ENCODE assay signal across 12 cellular contexts in the genomic region with DNA sequence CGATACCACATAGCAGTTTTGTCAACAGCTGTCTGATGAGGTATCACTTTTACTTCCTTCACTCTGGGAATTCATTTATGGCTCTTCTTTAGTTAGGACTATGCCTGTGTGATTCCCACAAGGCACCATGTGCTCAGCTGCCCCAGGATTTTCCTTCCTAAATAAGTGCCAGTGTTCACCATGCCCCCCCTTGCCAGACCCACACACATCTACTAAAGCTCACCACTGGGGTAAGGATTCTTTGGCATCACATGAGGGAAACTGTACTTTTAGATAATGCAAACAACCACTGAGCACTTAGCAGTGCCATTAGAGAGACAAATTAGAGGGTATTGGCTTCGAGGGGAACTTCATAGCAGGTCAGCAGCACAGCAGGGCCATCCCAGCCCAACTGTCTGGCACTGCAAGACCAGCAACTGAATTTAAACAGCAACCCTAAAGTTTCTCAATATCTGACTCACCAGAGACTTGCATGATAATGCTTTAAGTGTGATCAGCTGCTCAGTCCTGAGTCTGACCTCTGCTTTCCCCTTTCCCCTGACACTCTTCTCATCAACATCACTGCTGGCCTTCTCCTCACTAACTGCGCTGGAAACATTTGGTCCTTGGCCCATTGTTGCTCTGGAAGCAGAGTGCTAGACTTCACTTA.
DNase-seq lines count a peak whose midpoint lies in the region; ATAC-seq and TF ChIP-seq lines count a peak whose summit lies in the region.
"Had no signal": no experiment of that assay in that cellular context is flagged by ENCODE, and none has a peak within 500 bp of the region (broad histone marks: within the 10 kb centered on the region; RNA-seq: fewer than 3 reads in every experiment).

No MANE protein-coding gene starts in this region.

- WGBS in spleen, 5 donors = 61 to 78% (median 71%) methylated on average over 3 of the region's 3 CpGs

- H3K4me1 Mint-ChIP-seq in activated T-helper 2 cell treated with anti-CD3 and anti-CD28 coated beads, Interferon-gamma antibody, Interleukin-2, Interleukin-4, amounts not matched to agents 10 μg/mL and 5 μg/mL and 100 μg/mL, durations not matched to agents 14 hours and 24 hours and 36 hours (ENCODE audit: low read depth) = no peaks in the 10 kb centered on the region
- no peaks in the 10 kb centered on the region for H3K4me1 Mint-ChIP-seq in stimulated activated effector memory CD8-positive, alpha-beta T cell treated with anti-CD3 and anti-CD28 coated beads, Interleukin-12 subunit alpha, Interleukin-12 subunit beta, amount 100 ng/mL, for 72 hours
- H3K4me1 Mint-ChIP-seq: activated CD4-positive, alpha-beta T cell treated with anti-CD3 and anti-CD28 coated beads, Interleukin-2, amount 10 ng/mL, durations not matched to agents 24 days and 14 days had no signal

- TF ChIP-seq CTCF in fibroblast of pulmonary artery (IDR thresholded peaks at IDR 0.05; ENCODE audit: low read length, missing control alignments) = no peak
- no peak for TF ChIP-seq CTCF in retinal pigment epithelial cell (conservative IDR thresholded peaks at IDR 0.05; ENCODE audit: low read depth, low read length)
- no peak for TF ChIP-seq CTCF in spleen (IDR thresholded peaks at IDR 0.05 in 8 of 11, conservative IDR thresholded peaks at IDR 0.05 in 3 of 11)
- TF ChIP-seq CTCF in BE2C (IDR thresholded peaks at IDR 0.05; ENCODE audit: low read depth, low read length) = no peak

- H3K27me3 ChIP-seq in spleen (replicated peaks in 1 of 7) = no peaks in the 10 kb centered on the region
- no peaks in the 10 kb centered on the region for H3K27me3 ChIP-seq in BE2C

- TF ChIP-seq POLR2A in spleen (IDR thresholded peaks at IDR 0.05) = no peak

- intact Hi-C loops in activated T-helper 2 cell treated with anti-CD3 and anti-CD28 coated beads, Interferon-gamma antibody, Interleukin-2, Interleukin-4, amounts not matched to agents 10 μg/mL and 5 μg/mL and 100 μg/mL, durations not matched to agents 14 hours and 24 hours and 36 hours (cut with micrococcal nuclease) = no loop called here
- intact Hi-C loops in spleen (cut with DNase I; ENCODE audit: low total_unique reads) = no loop called here

- no peaks in the 10 kb centered on the region for H3K36me3 Mint-ChIP-seq in activated T-helper 2 cell treated with anti-CD3 and anti-CD28 coated beads, Interferon-gamma antibody, Interleukin-2, Interleukin-4, amounts not matched to agents 10 μg/mL and 5 μg/mL and 100 μg/mL, durations not matched to agents 14 hours and 24 hours and 36 hours (ENCODE audit: low read depth)
- H3K36me3 Mint-ChIP-seq in stimulated activated effector memory CD8-positive, alpha-beta T cell treated with anti-CD3 and anti-CD28 coated beads, Interleukin-12 subunit alpha, Interleukin-12 subunit beta, amount 100 ng/mL, for 72 hours = no peaks in the 10 kb centered on the region

- ATAC-seq in stimulated activated effector memory CD8-positive, alpha-beta T cell treated with anti-CD3 and anti-CD28 coated beads, Interleukin-12 subunit alpha, Interleukin-12 subunit beta, amount 100 ng/mL, for 72 hours = no peak

- DNase-seq in EL (peak; percentile 62), OCI-M1 (lab: John Stamatoyannopoulos, UW) (peak; percentile 12), fibroblast of pulmonary artery (ENCODE audit: low read depth) (peak; percentile 63), retinal pigment epithelial cell (ENCODE audit: low read depth) (peak; percentile 18), spleen (no peak), BE2C (no peak)
- DNase-seq in activated T-helper 2 cell treated with anti-CD3 and anti-CD28 coated beads, Interferon-gamma antibody, Interleukin-2, Interleukin-4, amounts not matched to agents 10 μg/mL and 5 μg/mL and 100 μg/mL, durations not matched to agents 14 hours and 24 hours and 36 hours (ENCODE audit: low spot score) = no peak
- no peak for DNase-seq in stimulated activated effector memory CD8-positive, alpha-beta T cell treated with anti-CD3 and anti-CD28 coated beads, Interleukin-12 subunit alpha, Interleukin-12 subunit beta, amount 100 ng/mL, for 72 hours (ENCODE audit: low spot score in 2 of 2)
- DNase-seq: activated CD4-positive, alpha-beta T cell treated with anti-CD3 and anti-CD28 coated beads, Interleukin-2, amount 10 ng/mL, durations not matched to agents 24 days and 14 days; activated naive CD4-positive, alpha-beta T cell treated with Interleukin-2 at 50 U/mL for 16 hours; effector memory CD4-positive, alpha-beta T cell; posterior cingulate gyrus had no signal

- H3K9me3 Mint-ChIP-seq in activated T-helper 2 cell treated with anti-CD3 and anti-CD28 coated beads, Interferon-gamma antibody, Interleukin-2, Interleukin-4, amounts not matched to agents 10 μg/mL and 5 μg/mL and 100 μg/mL, durations not matched to agents 14 hours and 24 hours and 36 hours = no peaks in the 10 kb centered on the region
- no peaks in the 10 kb centered on the region for H3K9me3 Mint-ChIP-seq in stimulated activated effector memory CD8-positive, alpha-beta T cell treated with anti-CD3 and anti-CD28 coated beads, Interleukin-12 subunit alpha, Interleukin-12 subunit beta, amount 100 ng/mL, for 72 hours
- H3K9me3 Mint-ChIP-seq: activated CD4-positive, alpha-beta T cell treated with anti-CD3 and anti-CD28 coated beads, Interleukin-2, amount 10 ng/mL, durations not matched to agents 24 days and 14 days had no signal

- no peak overlapping the region for H3K27ac Mint-ChIP-seq in activated T-helper 2 cell treated with anti-CD3 and anti-CD28 coated beads, Interferon-gamma antibody, Interleukin-2, Interleukin-4, amounts not matched to agents 10 μg/mL and 5 μg/mL and 100 μg/mL, durations not matched to agents 14 hours and 24 hours and 36 hours
- H3K27ac Mint-ChIP-seq in stimulated activated effector memory CD8-positive, alpha-beta T cell treated with anti-CD3 and anti-CD28 coated beads, Interleukin-12 subunit alpha, Interleukin-12 subunit beta, amount 100 ng/mL, for 72 hours = no peak overlapping the region
- H3K27ac Mint-ChIP-seq: activated CD4-positive, alpha-beta T cell treated with anti-CD3 and anti-CD28 coated beads, Interleukin-2, amount 10 ng/mL, durations not matched to agents 24 days and 14 days had no signal

- no peak overlapping the region for H3K4me3 Mint-ChIP-seq in activated T-helper 2 cell treated with anti-CD3 and anti-CD28 coated beads, Interferon-gamma antibody, Interleukin-2, Interleukin-4, amounts not matched to agents 10 μg/mL and 5 μg/mL and 100 μg/mL, durations not matched to agents 14 hours and 24 hours and 36 hours (ENCODE audit: low read depth)
- H3K4me3 Mint-ChIP-seq in stimulated activated effector memory CD8-positive, alpha-beta T cell treated with anti-CD3 and anti-CD28 coated beads, Interleukin-12 subunit alpha, Interleukin-12 subunit beta, amount 100 ng/mL, for 72 hours = no peak overlapping the region
- H3K4me3 Mint-ChIP-seq: activated CD4-positive, alpha-beta T cell treated with anti-CD3 and anti-CD28 coated beads, Interleukin-2, amount 10 ng/mL, durations not matched to agents 24 days and 14 days had no signal

- H3K4me3 ChIP-seq in fibroblast of pulmonary artery (replicated peaks; ENCODE audit: low read depth, low read length) = no peak overlapping the region
- no peak overlapping the region for H3K4me3 ChIP-seq in retinal pigment epithelial cell (ENCODE audit: low read length)
- no peak overlapping the region for H3K4me3 ChIP-seq in spleen
- no peak overlapping the region for H3K4me3 ChIP-seq in BE2C (ENCODE audit: low read depth, low read length)

- no peak overlapping the region for H3K27ac ChIP-seq in spleen

- H3K9me3 ChIP-seq in spleen = no peaks in the 10 kb centered on the region
- H3K9me3 ChIP-seq in BE2C = no peaks in the 10 kb centered on the region

- H3K27me3 Mint-ChIP-seq in activated T-helper 2 cell treated with anti-CD3 and anti-CD28 coated beads, Interferon-gamma antibody, Interleukin-2, Interleukin-4, amounts not matched to agents 10 μg/mL and 5 μg/mL and 100 μg/mL, durations not matched to agents 14 hours and 24 hours and 36 hours (ENCODE audit: low read depth) = no peaks in the 10 kb centered on the region
- H3K27me3 Mint-ChIP-seq: activated CD4-positive, alpha-beta T cell treated with anti-CD3 and anti-CD28 coated beads, Interleukin-2, amount 10 ng/mL, durations not matched to agents 24 days and 14 days had no signal

- H3K4me1 ChIP-seq in spleen (peaks cover 0 to 12% (median 0%) of the 10 kb centered on the region in 6 donors), BE2C (no peaks in the 10 kb centered on the region)

- no peaks in the 10 kb centered on the region for H3K36me3 ChIP-seq in spleen
- H3K36me3 ChIP-seq in BE2C = peaks cover 39% of the 10 kb centered on the region

Comparison
In these comparisons a context has a peak if more than half of its experiments do, and no peak if none do; other contexts are left out.
1. DNase-seq: peak in EL (single experiment), OCI-M1 (single experiment), fibroblast of pulmonary artery (single experiment) and retinal pigment epithelial cell (single experiment); none in activated T-helper 2 cell treated with anti-CD3 and anti-CD28 coated beads, Interferon-gamma antibody, Interleukin-2, Interleukin-4, amounts not matched to agents 10 μg/mL and 5 μg/mL and 100 μg/mL, durations not matched to agents 14 hours and 24 hours and 36 hours (single experiment), spleen (single experiment), BE2C (single experiment) and stimulated activated effector memory CD8-positive, alpha-beta T cell treated with anti-CD3 and anti-CD28 coated beads, Interleukin-12 subunit alpha, Interleukin-12 subunit beta, amount 100 ng/mL, for 72 hours (0 of 2).